8 cellular contexts compared by ENCODE assay signal in genomic region chr7:1503816-1504775, GRCh38. TPM values are rescaled to one million over a fixed set of nuclear protein-coding genes. Genes with fewer than 3 reads are reported as not detected.
DNase-seq lines count a peak whose midpoint lies in the region; ATAC-seq lines count a peak whose summit lies in the region.

TSS of gene INTS1 (minus strand) at chr7:1504389. CDS start at chr7:1503960, 429 bp downstream.

- peak within 1 kb of the TSS; percentile 93 for H3K56ac ChIP-seq in mesendoderm (ENCODE audit: low read length)

- no CpG with 5 or more reads among the region's 118 CpGs for WGBS in mesendoderm (ENCODE audit: extremely low coverage, insufficient coverage, low lambda C conversion rate)

- peaks cover 25% of the 10 kb centered on the region for H3K79me2 ChIP-seq in mesendoderm (ENCODE audit: control insufficient read depth, insufficient read depth, low read length)

- DNase-seq in CMK (ENCODE audit: low read depth) (peak; percentile 70), HS-5 (ENCODE audit: low read depth) (peak; percentile 49), NOMO-1 (lab: John Stamatoyannopoulos, UW; ENCODE audit: unreplicated experiment in 2 of 2) (peak; percentile 89 to 96), mesendoderm (peak; percentile 92)
- peak; percentile 75 to 76 for DNase-seq in activated CD8-positive, alpha-beta memory T cell treated with anti-CD3 and anti-CD28 coated beads for 4 hours (ENCODE audit: low read depth in 2 of 2)
- peak; percentile 78 for DNase-seq in stimulated activated CD8-positive, alpha-beta memory T cell treated with anti-CD3 and anti-CD28 coated beads, Interleukin-15, amount 100 ng/mL, for 1 hour (ENCODE audit: low read depth)

- no peaks in the 10 kb centered on the region for H3K36me3 ChIP-seq in endocrine pancreas (ENCODE audit: control insufficient read depth, insufficient read depth, low read length)
- peaks cover 4% of the 10 kb centered on the region for H3K36me3 ChIP-seq in mesendoderm (ENCODE audit: control insufficient read depth, insufficient read depth, low read length)

- no peak within 1 kb of the TSS for H2BK120ac ChIP-seq in mesendoderm (ENCODE audit: low read depth, low read length)

- H3K4me1 ChIP-seq in endocrine pancreas (ENCODE audit: control insufficient read depth, insufficient read depth, low read length) (no peaks in the 10 kb centered on the region), mesendoderm (ENCODE audit: control insufficient read depth, low read depth, low read length) (peaks cover 3% of the 10 kb centered on the region)

- peak within 1 kb of the TSS; percentile 38 for H3K4ac ChIP-seq in mesendoderm (ENCODE audit: low read depth, low read length)

- H2BK15ac ChIP-seq in mesendoderm (replicated peaks; ENCODE audit: low read depth) = no peak within 1 kb of the TSS

- H3K23ac ChIP-seq in mesendoderm (ENCODE audit: low read length) = no peak within 1 kb of the TSS

- no peak within 1 kb of the TSS for H3K27ac ChIP-seq in mesendoderm (ENCODE audit: low read depth, low read length)

- H3K79me1 ChIP-seq in mesendoderm (ENCODE audit: low read length) = peaks cover 14% of the 10 kb centered on the region

- H4K5ac ChIP-seq in mesendoderm (ENCODE audit: low read length) = no peak within 1 kb of the TSS

- H3K9me3 ChIP-seq in endocrine pancreas (ENCODE audit: control insufficient read depth, low read length) = no peaks in the 10 kb centered on the region

- H3K9ac ChIP-seq in endocrine pancreas (ENCODE audit: control insufficient read depth, insufficient read depth, low read length) = peak within 1 kb of the TSS; percentile 76
- peak within 1 kb of the TSS; percentile 91 for H3K9ac ChIP-seq in mesendoderm (ENCODE audit: low read length)

- H3K4me3 ChIP-seq in endocrine pancreas (ENCODE audit: control insufficient read depth, insufficient read depth, low read length) (peak within 1 kb of the TSS; percentile 19), mesendoderm (ENCODE audit: low read length) (peak within 1 kb of the TSS; percentile 95)

- ATAC-seq in GM19463 (IDR thresholded peaks at IDR 0.05; ENCODE audit: unreplicated experiment) = peak; percentile 90

- H3K27me3 ChIP-seq in endocrine pancreas (ENCODE audit: control insufficient read depth, insufficient read depth, low read length) (no peaks in the 10 kb centered on the region), mesendoderm (ENCODE audit: insufficient read depth, low read length, poor library complexity) (no peaks in the 10 kb centered on the region)

- H3K18ac ChIP-seq in mesendoderm (ENCODE audit: low read length) = no peak within 1 kb of the TSS

- peak within 1 kb of the TSS; percentile 65 for H3K4me2 ChIP-seq in mesendoderm (ENCODE audit: low read length)

- H2AK5ac ChIP-seq in mesendoderm (ENCODE audit: low read length) = no peak within 1 kb of the TSS

- H4K8ac ChIP-seq in mesendoderm (ENCODE audit: low read depth, low read length) = no peak within 1 kb of the TSS

- no peak within 1 kb of the TSS for H2BK5ac ChIP-seq in mesendoderm (ENCODE audit: low read length)

RNA-seq across cellular contexts. Expression of gene INTS1, which starts in this region (rescaled TPM):
- 31.6 TPM for polyA plus RNA-seq in mesendoderm (2013, experiment 1 of 2)
- 33.7 TPM for polyA plus RNA-seq in mesendoderm (2013, experiment 2 of 2)
